Comparison of ENCODE assay signal across 10 cellular contexts in the genomic region with DNA sequence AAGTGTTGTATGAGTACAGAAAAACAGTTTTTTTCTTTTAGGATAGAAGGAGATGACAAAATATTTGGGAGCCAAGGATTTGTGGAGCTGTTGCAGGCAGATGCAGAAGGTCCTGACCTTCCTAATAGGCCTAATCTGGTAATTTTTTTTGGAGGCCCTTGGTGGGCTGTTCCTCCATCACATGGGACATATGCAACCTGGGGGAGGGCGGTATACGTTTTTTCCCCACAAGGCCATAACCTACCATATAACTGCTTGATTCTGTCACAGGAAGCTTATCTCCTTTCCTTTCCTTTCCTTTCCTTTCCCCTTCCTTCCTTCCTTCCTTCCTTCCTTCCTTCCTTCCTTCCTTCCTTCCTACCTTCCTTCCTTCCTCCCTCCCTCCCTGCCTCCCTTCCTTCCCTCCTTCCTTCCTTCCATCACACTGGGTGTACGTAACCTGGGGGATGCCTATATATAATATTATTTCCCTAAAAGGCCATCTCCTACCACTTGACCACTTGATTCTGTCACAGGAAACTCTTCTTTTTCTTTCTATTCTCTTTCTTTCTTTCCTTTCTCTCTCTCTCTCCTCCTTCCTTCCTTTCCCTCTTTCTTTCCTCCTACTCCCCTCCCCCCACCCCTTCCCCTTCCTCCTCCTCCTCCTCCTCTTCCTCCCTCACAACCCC.
"Had no signal": no experiment of that assay in that cellular context is flagged by ENCODE, and none has a peak within 500 bp of the region (broad histone marks: within the 10 kb centered on the region; RNA-seq: fewer than 3 reads in every experiment).

No MANE protein-coding gene starts in this region.

- H3K4me3 Mint-ChIP-seq: GM23338, H9, HFFc6 had no signal

- ATAC-seq: GM23338, HCT116 had no signal

- H3K27ac Mint-ChIP-seq: GM23338, H9, HFFc6 had no signal

- H3K36me3 ChIP-seq: HAP-1 had no signal

- H2AFZ ChIP-seq: GM23248, GM23338 had no signal

- H3K9ac ChIP-seq: GM23248 had no signal

- H3K27ac ChIP-seq: GM23248 had no signal

- DNase-seq: GM23248, GOT3, H7, H9, HFFc6 had no signal

- H3K9me3 ChIP-seq: HAP-1 had no signal

- H3K4me3 ChIP-seq: GM23248, GM23338, HAP-1 had no signal

- H3K4me2 ChIP-seq: GM23338 had no signal

- H3K4me1 ChIP-seq: HAP-1 had no signal

- FAIRE-seq: H1, H54 had no signal

- H3K4me1 Mint-ChIP-seq: GM23338 had no signal
